1 cellular context compared by ENCODE assay signal in the genomic region with DNA sequence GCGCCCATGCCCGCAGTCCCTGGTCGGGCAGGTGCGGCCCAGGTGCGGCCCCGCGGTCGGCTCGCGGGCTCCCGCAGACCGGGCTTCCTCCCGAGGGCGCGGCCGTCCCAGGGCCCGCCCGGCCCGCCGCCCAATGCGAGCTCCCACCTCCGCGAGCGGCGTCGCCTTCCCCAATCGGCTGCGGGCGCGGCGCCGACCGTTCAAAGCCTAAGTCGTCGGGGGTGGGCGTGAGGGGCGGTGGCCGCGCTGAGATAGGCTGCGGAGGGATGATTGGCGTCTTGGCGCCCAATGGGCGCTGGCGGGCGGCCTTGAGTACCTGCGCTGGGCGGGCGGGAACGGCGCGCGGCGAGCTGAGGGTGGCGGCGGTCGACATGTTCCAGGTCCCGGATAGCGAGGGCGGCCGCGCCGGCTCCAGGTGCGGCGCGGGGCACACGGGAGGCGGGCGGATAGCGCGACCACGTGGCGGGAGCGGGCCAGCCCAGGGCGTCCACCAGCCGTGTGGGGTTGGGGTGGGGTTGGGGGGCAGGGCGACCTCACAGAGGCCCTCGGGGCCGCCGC.
TF ChIP-seq lines count a peak whose summit lies in the region.

A gene with protein sequence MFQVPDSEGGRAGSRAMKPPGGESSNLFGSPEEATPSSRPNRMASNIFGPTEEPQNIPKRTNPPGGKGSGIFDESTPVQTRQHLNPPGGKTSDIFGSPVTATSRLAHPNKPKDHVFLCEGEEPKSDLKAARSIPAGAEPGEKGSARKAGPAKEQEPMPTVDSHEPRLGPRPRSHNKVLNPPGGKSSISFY (plus strand): TSS at position 338 of the 558 bp plus-strand sequence. CDS start 34 bp downstream, at position 372.

TF ChIP-seq in K562, 482 proteins besides CTCF, POLR2A, EP300 and RAD21 (continued from another document and continues in another):
- TF ChIP-seq PBX2 (CRISPR knock-in tag; IDR thresholded peaks at IDR 0.05; ENCODE audit: low read depth) (peak; percentile 83), PBX2 (tag; conservative IDR thresholded peaks at IDR 0.05; ENCODE audit: low read depth) (peak; percentile 87), KLF13 (tag; IDR thresholded peaks at IDR 0.05; ENCODE audit: borderline replicate concordance, low read depth) (no peak; the same call in 1 of the 2 replicates), TBP (optimal IDR thresholded peaks at IDR 0.05; ENCODE audit: low read depth, low read length) (peak; percentile 83), MNT (conservative IDR thresholded peaks at IDR 0.05) (peak in 1 of 2 experiments; percentile 71; a peak in 1 of 4 replicates), MYBL2 (IDR thresholded peaks at IDR 0.05; ENCODE audit: low read depth) (no peak), MYBL2 (CRISPR knock-in tag; IDR thresholded peaks at IDR 0.05; ENCODE audit: borderline replicate concordance) (no peak), ETV5 (CRISPR knock-in tag; IDR thresholded peaks at IDR 0.05; ENCODE audit: low read depth) (no peak), ZNF584 (CRISPR knock-in tag; IDR thresholded peaks at IDR 0.05; ENCODE audit: low read depth) (no peak), DIDO1 (tag; IDR thresholded peaks at IDR 0.05; ENCODE audit: low read depth) (no peak), CBX3 (IDR thresholded peaks at IDR 0.05; ENCODE audit: borderline replicate concordance in 1 of 2, low read length in 2 of 2) (no peak), IFI16 (CRISPR knock-in tag; IDR thresholded peaks at IDR 0.05) (no peak), ZNF780A (CRISPR knock-in tag; IDR thresholded peaks at IDR 0.05) (no peak), ARID2 (IDR thresholded peaks at IDR 0.05) (no peak), TEAD2 (tag; IDR thresholded peaks at IDR 0.05) (no peak), E2F1 (CRISPR knock-in tag; IDR thresholded peaks at IDR 0.05) (peak; percentile 94; the same call in 1 of the 2 replicates), GABPA (tag; conservative IDR thresholded peaks at IDR 0.05; ENCODE audit: low read depth) (peak; percentile 56), HNRNPL (IDR thresholded peaks at IDR 0.05; ENCODE audit: low read depth, low read length) (no peak), CHD1 (IDR thresholded peaks at IDR 0.05; ENCODE audit: low read length) (no peak), HLTF (IDR thresholded peaks at IDR 0.05) (no peak), FOXK1 (CRISPR knock-in tag; IDR thresholded peaks at IDR 0.05; ENCODE audit: borderline replicate concordance) (no peak), NCOA4 (IDR thresholded peaks at IDR 0.05; ENCODE audit: partially characterized antibody) (no peak), THRAP3 (IDR thresholded peaks at IDR 0.05; ENCODE audit: borderline replicate concordance) (no peak), HMGN3 (IDR thresholded peaks at IDR 0.05; ENCODE audit: borderline replicate concordance, extremely low read depth, insufficient read length, low read depth, low read length) (no peak), ZNF184 (CRISPR knock-in tag; IDR thresholded peaks at IDR 0.05) (no peak), ZNF592 (IDR thresholded peaks at IDR 0.05) (no peak), ZFP36 (IDR thresholded peaks at IDR 0.05; ENCODE audit: low read depth, low read length, partially characterized antibody) (no peak), TCF7 (IDR thresholded peaks at IDR 0.05; ENCODE audit: borderline replicate concordance) (no peak; the same call in 1 of the 2 replicates), RBM17 (IDR thresholded peaks at IDR 0.05; ENCODE audit: borderline replicate concordance, low read depth, low read length) (no peak), FOXA3 (CRISPR knock-in tag; conservative IDR thresholded peaks at IDR 0.05 in 1 of 2, IDR thresholded peaks at IDR 0.05 in 1 of 2) (no peak), PTBP1 (IDR thresholded peaks at IDR 0.05; ENCODE audit: low read depth, low read length) (no peak), ZNF318 (IDR thresholded peaks at IDR 0.05; ENCODE audit: borderline replicate concordance in 1 of 2, low read depth in 1 of 2) (no peak)
- TF ChIP-seq, protein P1, sequence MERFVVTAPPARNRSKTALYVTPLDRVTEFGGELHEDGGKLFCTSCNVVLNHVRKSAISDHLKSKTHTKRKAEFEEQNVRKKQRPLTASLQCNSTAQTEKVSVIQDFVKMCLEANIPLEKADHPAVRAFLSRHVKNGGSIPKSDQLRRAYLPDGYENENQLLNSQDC (CRISPR knock-in tag; IDR thresholded peaks at IDR 0.05), result no peak
- TF ChIP-seq, protein P2, sequence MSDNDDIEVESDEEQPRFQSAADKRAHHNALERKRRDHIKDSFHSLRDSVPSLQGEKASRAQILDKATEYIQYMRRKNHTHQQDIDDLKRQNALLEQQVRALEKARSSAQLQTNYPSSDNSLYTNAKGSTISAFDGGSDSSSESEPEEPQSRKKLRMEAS (CRISPR knock-in tag; IDR thresholded peaks at IDR 0.05), result peak; percentile 70
- TF ChIP-seq, protein P3, sequence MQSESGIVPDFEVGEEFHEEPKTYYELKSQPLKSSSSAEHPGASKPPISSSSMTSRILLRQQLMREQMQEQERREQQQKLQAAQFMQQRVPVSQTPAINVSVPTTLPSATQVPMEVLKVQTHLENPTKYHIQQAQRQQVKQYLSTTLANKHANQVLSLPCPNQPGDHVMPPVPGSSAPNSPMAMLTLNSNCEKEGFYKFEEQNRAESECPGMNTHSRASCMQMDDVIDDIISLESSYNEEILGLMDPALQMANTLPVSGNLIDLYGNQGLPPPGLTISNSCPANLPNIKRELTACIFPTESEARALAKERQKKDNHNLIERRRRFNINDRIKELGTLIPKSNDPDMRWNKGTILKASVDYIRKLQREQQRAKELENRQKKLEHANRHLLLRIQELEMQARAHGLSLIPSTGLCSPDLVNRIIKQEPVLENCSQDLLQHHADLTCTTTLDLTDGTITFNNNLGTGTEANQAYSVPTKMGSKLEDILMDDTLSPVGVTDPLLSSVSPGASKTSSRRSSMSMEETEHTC (IDR thresholded peaks at IDR 0.05), result no peak
